ENCODE assay signal across 20 cellular contexts in genomic region chr14:58574623-58575022, GRCh38.
DNase-seq lines count a peak whose midpoint lies in the region; ATAC-seq and TF ChIP-seq lines count a peak whose summit lies in the region.
"Had no signal": no experiment of that assay in that cellular context is flagged by ENCODE, and none has a peak within 500 bp of the region (broad histone marks: within the 10 kb centered on the region; RNA-seq: fewer than 3 reads in every experiment).

No MANE protein-coding gene starts in this region.

- TF ChIP-seq CTCF in cardiac fibroblast (IDR thresholded peaks at IDR 0.05; ENCODE audit: low read depth, low read length) (peak; percentile 2), osteoblast (IDR thresholded peaks at IDR 0.05; ENCODE audit: extremely low read depth, low read depth, low read length) (peak; percentile 15)

- H3K9me2 ChIP-seq in Karpas-422 (replicated peaks; ENCODE audit: insufficient read depth, low read length) = no peaks in the 10 kb centered on the region

- no peaks in the 10 kb centered on the region; the same call in 1 of the 2 replicates for H4K20me1 ChIP-seq in Karpas-422 (ENCODE audit: insufficient read depth, low read depth, low read length)
- H4K20me1 ChIP-seq in osteoblast (ENCODE audit: insufficient read depth, low read length) = no peaks in the 10 kb centered on the region

- no peaks in the 10 kb centered on the region for H3K4me1 Mint-ChIP-seq in stimulated activated effector memory CD8-positive, alpha-beta T cell treated with anti-CD3 and anti-CD28 coated beads, Interleukin-12 subunit alpha, Interleukin-12 subunit beta, amount 100 ng/mL, for 72 hours

- no peak overlapping the region for H3K4me3 ChIP-seq in Karpas-422 (ENCODE audit: low read length)
- H3K4me3 ChIP-seq in cardiac fibroblast (replicated peaks in 1 of 2; ENCODE audit: low read depth in 2 of 2, low read length in 2 of 2) = no peak overlapping the region
- H3K4me3 ChIP-seq in osteoblast (ENCODE audit: insufficient read depth, low read length) = no peak overlapping the region
- H3K4me3 ChIP-seq: SJSA1, transverse colon had no signal

- H3K27ac Mint-ChIP-seq in stimulated activated effector memory CD8-positive, alpha-beta T cell treated with anti-CD3 and anti-CD28 coated beads, Interleukin-12 subunit alpha, Interleukin-12 subunit beta, amount 100 ng/mL, for 72 hours = no peak overlapping the region
- H3K27ac Mint-ChIP-seq: activated CD4-positive, alpha-beta memory T cell treated with anti-CD3 and anti-CD28 coated beads, Interleukin-2, amount 10 ng/mL, durations not matched to agents 7 days and 5 days; activated T-cell treated with anti-CD3 and anti-CD28 coated beads, Interleukin-2, amount 50 U/mL, for 72 hours had no signal

- H3K79me2 ChIP-seq in Karpas-422 (ENCODE audit: low read length) (no peaks in the 10 kb centered on the region), osteoblast (ENCODE audit: insufficient read depth, low read length) (no peaks in the 10 kb centered on the region)

- H3K9ac ChIP-seq in Karpas-422 (ENCODE audit: low read length) = no peak overlapping the region

- DNase-seq in NCI-H1694 treated with DMSO at 0.1 percent for 48 hours (lab: John Stamatoyannopoulos, UW) (peak; percentile 1), NCI-H1694 (lab: John Stamatoyannopoulos, UW) (no peak), Karpas-422 (peak; percentile 61), cardiac fibroblast (ENCODE audit: low read depth in 2 of 2) (peak; percentile 8 to 18), osteoblast (ENCODE audit: insufficient read length, low spot score, missing footprints) (no peak), midbrain (lab: John Stamatoyannopoulos, UW) (no peak)
- no peak for DNase-seq in stimulated activated effector memory CD8-positive, alpha-beta T cell treated with anti-CD3 and anti-CD28 coated beads, Interleukin-12 subunit alpha, Interleukin-12 subunit beta, amount 100 ng/mL, for 72 hours (ENCODE audit: low spot score in 2 of 2)
- DNase-seq: 8988T; activated CD4-positive, alpha-beta memory T cell treated with anti-CD3 and anti-CD28 coated beads, Interleukin-2, amount 10 ng/mL, durations not matched to agents 7 days and 5 days; activated T-cell treated with anti-CD3 and anti-CD28 coated beads, Interleukin-2, amount 50 U/mL, for 72 hours; cerebellar nuclear complex; EL; head of caudate nucleus; NCI-H1092 treated with DMSO at 0.1 percent for 48 hours; NCI-H226; nucleus accumbens; stimulated activated CD4-positive, alpha-beta T cell treated with anti-CD3 and anti-CD28 coated beads, Interleukin-4, amount 100 ng/mL, for 4 hours; transverse colon had no signal

- H3K9me3 ChIP-seq in Karpas-422 (ENCODE audit: low read length) (no peaks in the 10 kb centered on the region), osteoblast (ENCODE audit: low read depth, low read length) (no peaks in the 10 kb centered on the region)
- H3K9me3 ChIP-seq: SJSA1, transverse colon had no signal

- H3K27me3 ChIP-seq in Karpas-422 (ENCODE audit: low read length) (no peaks in the 10 kb centered on the region), osteoblast (ENCODE audit: insufficient read depth, low read length) (no peaks in the 10 kb centered on the region)
- H3K27me3 ChIP-seq: SJSA1, transverse colon had no signal

- no peak overlapping the region for H3K4me2 ChIP-seq in Karpas-422 (ENCODE audit: low read depth, low read length, poor library complexity, severe bottlenecking)
- H3K4me2 ChIP-seq in osteoblast (ENCODE audit: insufficient read depth, low read length) = no peak overlapping the region

- H3K36me3 Mint-ChIP-seq in stimulated activated effector memory CD8-positive, alpha-beta T cell treated with anti-CD3 and anti-CD28 coated beads, Interleukin-12 subunit alpha, Interleukin-12 subunit beta, amount 100 ng/mL, for 72 hours = no peaks in the 10 kb centered on the region

- H3K9me3 Mint-ChIP-seq in stimulated activated effector memory CD8-positive, alpha-beta T cell treated with anti-CD3 and anti-CD28 coated beads, Interleukin-12 subunit alpha, Interleukin-12 subunit beta, amount 100 ng/mL, for 72 hours = no peaks in the 10 kb centered on the region
- H3K9me3 Mint-ChIP-seq: activated CD4-positive, alpha-beta memory T cell treated with anti-CD3 and anti-CD28 coated beads, Interleukin-2, amount 10 ng/mL, durations not matched to agents 7 days and 5 days; activated T-cell treated with anti-CD3 and anti-CD28 coated beads, Interleukin-2, amount 50 U/mL, for 72 hours had no signal

- no peak overlapping the region for H3K4me3 Mint-ChIP-seq in stimulated activated effector memory CD8-positive, alpha-beta T cell treated with anti-CD3 and anti-CD28 coated beads, Interleukin-12 subunit alpha, Interleukin-12 subunit beta, amount 100 ng/mL, for 72 hours
- H3K4me3 Mint-ChIP-seq: activated CD4-positive, alpha-beta memory T cell treated with anti-CD3 and anti-CD28 coated beads, Interleukin-2, amount 10 ng/mL, durations not matched to agents 7 days and 5 days; activated T-cell treated with anti-CD3 and anti-CD28 coated beads, Interleukin-2, amount 50 U/mL, for 72 hours had no signal

- H3K4me1 ChIP-seq in Karpas-422 (ENCODE audit: low read length) = no peaks in the 10 kb centered on the region
- no peaks in the 10 kb centered on the region for H3K4me1 ChIP-seq in osteoblast (ENCODE audit: insufficient read depth, low read length)
- H3K4me1 ChIP-seq: SJSA1, transverse colon had no signal

- no peak overlapping the region for H3K27ac ChIP-seq in Karpas-422 (ENCODE audit: low read length)
- H3K27ac ChIP-seq in osteoblast (ENCODE audit: low read depth, low read length) = no peak overlapping the region
- H3K27ac ChIP-seq: SJSA1, transverse colon had no signal

- H2AFZ ChIP-seq in Karpas-422 (ENCODE audit: low read length) = no peak overlapping the region
- H2AFZ ChIP-seq in osteoblast (ENCODE audit: low read length) = no peak overlapping the region

- ATAC-seq in stimulated activated effector memory CD8-positive, alpha-beta T cell treated with anti-CD3 and anti-CD28 coated beads, Interleukin-12 subunit alpha, Interleukin-12 subunit beta, amount 100 ng/mL, for 72 hours = no peak
- no peak for ATAC-seq in GM21515 (IDR thresholded peaks at IDR 0.05; ENCODE audit: unreplicated experiment)

- H3K36me3 ChIP-seq in Karpas-422 (ENCODE audit: insufficient read depth, low read length) = no peaks in the 10 kb centered on the region
- no peaks in the 10 kb centered on the region for H3K36me3 ChIP-seq in osteoblast (ENCODE audit: insufficient read depth, low read length)
- H3K36me3 ChIP-seq: SJSA1, transverse colon had no signal

Comparison
In these comparisons a context has a peak if more than half of its experiments do, and no peak if none do; other contexts are left out.
1. DNase-seq: peak in NCI-H1694 treated with DMSO at 0.1 percent for 48 hours (single experiment), Karpas-422 (single experiment) and cardiac fibroblast (2 of 2); none in NCI-H1694 (single experiment), osteoblast (single experiment), stimulated activated effector memory CD8-positive, alpha-beta T cell treated with anti-CD3 and anti-CD28 coated beads, Interleukin-12 subunit alpha, Interleukin-12 subunit beta, amount 100 ng/mL, for 72 hours (0 of 2) and midbrain (single experiment).